ENCODE assay signal across 9 cellular contexts in genomic region chr1:217747156-217747769, GRCh38.
A peak's percentile ranks its signal among the peaks of the same experiment; 100 is the strongest.
DNase-seq lines count a peak whose midpoint lies in the region; ATAC-seq and TF ChIP-seq lines count a peak whose summit lies in the region.
"Had no signal": no experiment of that assay in that cellular context is flagged by ENCODE, and none has a peak within 500 bp of the region (broad histone marks: within the 10 kb centered on the region; RNA-seq: fewer than 3 reads in every experiment).

No MANE protein-coding gene starts in this region.

- no peak overlapping the region for H3K4me2 ChIP-seq in KMS-11
- H3K4me2 ChIP-seq: BLaER1 had no signal

- DNase-seq in DMS79 treated with DMSO at 0.1 percent for 48 hours (lab: John Stamatoyannopoulos, UW), result peak; percentile 9
- no peak for DNase-seq in DMS79 (lab: John Stamatoyannopoulos, UW)
- peak; percentile 10 for DNase-seq in SHP77 treated with DMSO at 0.1 percent for 48 hours (lab: John Stamatoyannopoulos, UW)
- DNase-seq in fibroblast of the conjunctiva (ENCODE audit: low read depth), result peak; percentile 20
- no peak for DNase-seq in thoracic aorta (ENCODE audit: low spot score)

- no peak for ATAC-seq in thoracic aorta (ENCODE audit: insufficient number of reproducible peaks, low FRiP score, low read depth)
- ATAC-seq in GM19397 (IDR thresholded peaks at IDR 0.05; ENCODE audit: unreplicated experiment), result no peak
- no peak for ATAC-seq in GM18861 (IDR thresholded peaks at IDR 0.05; ENCODE audit: unreplicated experiment)

- H4K20me1 ChIP-seq in KMS-11 (ENCODE audit: insufficient read depth), result no peaks in the 10 kb centered on the region
- H4K20me1 ChIP-seq: BLaER1 had no signal

- no peak overlapping the region for H3K4me3 ChIP-seq in KMS-11 (IDR thresholded peaks at IDR 0.05; ENCODE audit: insufficient read depth, low read depth, low read length)
- no peak overlapping the region for H3K4me3 ChIP-seq in thoracic aorta
- H3K4me3 ChIP-seq: BLaER1 had no signal

- H3K27ac ChIP-seq in KMS-11, result no peak overlapping the region
- no peak overlapping the region for H3K27ac ChIP-seq in thoracic aorta
- H3K27ac ChIP-seq: BLaER1 had no signal

- no peaks in the 10 kb centered on the region for H3K36me3 ChIP-seq in KMS-11 (ENCODE audit: insufficient read depth)
- no peaks in the 10 kb centered on the region for H3K36me3 ChIP-seq in thoracic aorta
- H3K36me3 ChIP-seq: BLaER1 had no signal

- H3K79me2 ChIP-seq in KMS-11 (ENCODE audit: insufficient read depth, low read depth), result no peaks in the 10 kb centered on the region

- no peak overlapping the region for H3K9ac ChIP-seq in KMS-11
- H3K9ac ChIP-seq: BLaER1 had no signal

- H3K27me3 ChIP-seq in KMS-11 (ENCODE audit: insufficient read depth, low read depth), result no peaks in the 10 kb centered on the region
- no peaks in the 10 kb centered on the region for H3K27me3 ChIP-seq in thoracic aorta (replicated peaks; ENCODE audit: insufficient read depth)
- H3K27me3 ChIP-seq: BLaER1 had no signal

- no peaks in the 10 kb centered on the region for H3K9me3 ChIP-seq in thoracic aorta
- H3K9me3 ChIP-seq: BLaER1 had no signal

- H3K4me1 ChIP-seq in KMS-11 (ENCODE audit: low read depth, poor library complexity, severe bottlenecking) (no peaks in the 10 kb centered on the region), thoracic aorta (ENCODE audit: control insufficient read depth in 1 of 2, low read depth in 2 of 2) (no peaks in the 10 kb centered on the region)
- H3K4me1 ChIP-seq: BLaER1 had no signal

- no peak overlapping the region for H2AFZ ChIP-seq in KMS-11 (ENCODE audit: low read depth)

- TF ChIP-seq CTCF in KMS-11 (conservative IDR thresholded peaks at IDR 0.05; ENCODE audit: low read depth, low read length) (peak; percentile 93), thoracic aorta (IDR thresholded peaks at IDR 0.05) (peak; percentile 52)

Comparison
In these comparisons a context has a peak if more than half of its experiments do, and no peak if none do; other contexts are left out.
1. DNase-seq: peak in DMS79 treated with DMSO at 0.1 percent for 48 hours (single experiment), SHP77 treated with DMSO at 0.1 percent for 48 hours (single experiment) and fibroblast of the conjunctiva (single experiment); none in DMS79 (single experiment) and thoracic aorta (single experiment).